ENCODE assay signal across 1 cellular context in genomic region chr12:55838361-55838760, GRCh38.
TF ChIP-seq lines count a peak whose summit lies in the region.

No MANE protein-coding gene starts in this region.

TF ChIP-seq in H1, 55 proteins besides CTCF, POLR2A, EP300 and RAD21:
- TF ChIP-seq ATF2 (IDR thresholded peaks at IDR 0.05; ENCODE audit: low read length) (no peak), KDM1A (IDR thresholded peaks at IDR 0.05; ENCODE audit: borderline replicate concordance, low read length) (no peak), SRF (IDR thresholded peaks at IDR 0.05; ENCODE audit: low read depth, low read length) (no peak), HDAC6 (IDR thresholded peaks at IDR 0.05; ENCODE audit: low read depth, low read length) (no peak), TAF7 (optimal IDR thresholded peaks at IDR 0.05; ENCODE audit: borderline replicate concordance, low read depth, low read length) (no peak)
